Comparison of ENCODE assay signal across 23 cellular contexts in the genomic region with DNA sequence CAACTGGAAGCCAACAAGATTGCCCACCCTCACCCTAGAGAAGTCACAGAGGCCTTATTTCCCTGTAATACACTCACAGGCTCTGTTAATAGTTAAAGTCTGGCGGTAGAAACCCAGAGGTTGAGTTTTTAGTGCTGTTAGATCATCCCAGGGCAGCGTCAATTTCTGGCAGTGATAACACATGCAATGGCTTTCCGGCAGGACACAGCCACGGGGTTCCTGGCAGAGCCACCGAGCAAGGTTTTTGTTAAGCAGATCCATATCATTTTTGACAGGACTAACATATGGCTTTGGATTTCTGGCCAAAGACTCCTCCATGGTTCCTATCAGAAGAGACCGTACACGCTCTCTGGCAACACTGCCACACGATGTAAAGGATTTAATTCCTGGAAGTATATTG.
"Had no signal": no experiment of that assay in that cellular context is flagged by ENCODE, and none has a peak within 500 bp of the region (broad histone marks: within the 10 kb centered on the region; RNA-seq: fewer than 3 reads in every experiment).

No MANE protein-coding gene starts in this region.

- H3K27ac Mint-ChIP-seq: activated CD4-positive, alpha-beta T cell treated with anti-CD3 and anti-CD28 coated beads for 36 hours; activated naive CD8-positive, alpha-beta T cell treated with anti-CD3 and anti-CD28 coated beads, Interleukin-2, amount 10 ng/mL, durations not matched to agents 7 days and 5 days; activated T-helper 1 cell treated with anti-CD3 and anti-CD28 coated beads, Interleukin-12 subunit alpha, Interleukin-12 subunit beta, Interleukin-2, Interleukin-4 antibody, amounts not matched to agents 30 ng/mL and 10 ng/mL and 1 ng/mL, durations not matched to agents 14 hours and 24 hours and 36 hours; dendritic cell treated with granulocyte-macrophage colony-stimulating factor and Interleukin-4, amounts not matched to agents 40 ng/mL and 50 ng/mL, for 4 days; stimulated activated naive CD8-positive, alpha-beta T cell treated with anti-CD3 and anti-CD28 coated beads, Interleukin-15, amount 100 ng/mL, for 72 hours; T-helper 2 cell treated with Interferon-gamma antibody and Interleukin-4, amounts not matched to agents 5 μg/mL and 100 μg/mL, for 36 hours; WTC11 had no signal

- H3K4me3 ChIP-seq: body of pancreas, esophagus muscularis mucosa, lung, right atrium auricular region, suprapubic skin, vagina had no signal

- H3K27me3 Mint-ChIP-seq: activated CD4-positive, alpha-beta T cell treated with anti-CD3 and anti-CD28 coated beads for 36 hours; activated naive CD8-positive, alpha-beta T cell treated with anti-CD3 and anti-CD28 coated beads, Interleukin-2, amount 10 ng/mL, durations not matched to agents 7 days and 5 days; dendritic cell treated with granulocyte-macrophage colony-stimulating factor and Interleukin-4, amounts not matched to agents 40 ng/mL and 50 ng/mL, for 4 days; stimulated activated naive CD8-positive, alpha-beta T cell treated with anti-CD3 and anti-CD28 coated beads, Interleukin-15, amount 100 ng/mL, for 72 hours had no signal

- H3K4me1 ChIP-seq: body of pancreas, esophagus muscularis mucosa, right atrium auricular region, suprapubic skin, vagina had no signal

- H3K4me1 Mint-ChIP-seq: activated CD4-positive, alpha-beta T cell treated with anti-CD3 and anti-CD28 coated beads for 36 hours; activated naive CD8-positive, alpha-beta T cell treated with anti-CD3 and anti-CD28 coated beads, Interleukin-2, amount 10 ng/mL, durations not matched to agents 7 days and 5 days; stimulated activated naive CD8-positive, alpha-beta T cell treated with anti-CD3 and anti-CD28 coated beads, Interleukin-15, amount 100 ng/mL, for 72 hours had no signal

- H3K9me3 Mint-ChIP-seq: activated naive CD8-positive, alpha-beta T cell treated with anti-CD3 and anti-CD28 coated beads, Interleukin-2, amount 10 ng/mL, durations not matched to agents 7 days and 5 days; activated T-helper 1 cell treated with anti-CD3 and anti-CD28 coated beads, Interleukin-12 subunit alpha, Interleukin-12 subunit beta, Interleukin-2, Interleukin-4 antibody, amounts not matched to agents 30 ng/mL and 10 ng/mL and 1 ng/mL, durations not matched to agents 14 hours and 24 hours and 36 hours; dendritic cell treated with granulocyte-macrophage colony-stimulating factor and Interleukin-4, amounts not matched to agents 40 ng/mL and 50 ng/mL, for 4 days; mesothelial cell of epicardium; WTC11 had no signal

- H3K27me3 ChIP-seq: body of pancreas, esophagus muscularis mucosa, right atrium auricular region, suprapubic skin, vagina had no signal

- H3K27ac ChIP-seq: body of pancreas, esophagus muscularis mucosa, right atrium auricular region, suprapubic skin, vagina had no signal

- H3K4me3 Mint-ChIP-seq: activated CD4-positive, alpha-beta T cell treated with anti-CD3 and anti-CD28 coated beads for 36 hours; activated naive CD8-positive, alpha-beta T cell treated with anti-CD3 and anti-CD28 coated beads, Interleukin-2, amount 10 ng/mL, durations not matched to agents 7 days and 5 days; activated T-helper 1 cell treated with anti-CD3 and anti-CD28 coated beads, Interleukin-12 subunit alpha, Interleukin-12 subunit beta, Interleukin-2, Interleukin-4 antibody, amounts not matched to agents 30 ng/mL and 10 ng/mL and 1 ng/mL, durations not matched to agents 14 hours and 24 hours and 36 hours; dendritic cell treated with granulocyte-macrophage colony-stimulating factor and Interleukin-4, amounts not matched to agents 40 ng/mL and 50 ng/mL, for 4 days; mesothelial cell of epicardium; stimulated activated naive CD8-positive, alpha-beta T cell treated with anti-CD3 and anti-CD28 coated beads, Interleukin-15, amount 100 ng/mL, for 72 hours; T-helper 2 cell treated with Interferon-gamma antibody and Interleukin-4, amounts not matched to agents 5 μg/mL and 100 μg/mL, for 36 hours; WTC11 had no signal

- H3K36me3 Mint-ChIP-seq: activated naive CD8-positive, alpha-beta T cell treated with anti-CD3 and anti-CD28 coated beads, Interleukin-2, amount 10 ng/mL, durations not matched to agents 7 days and 5 days; mesothelial cell of epicardium; WTC11 had no signal

- H3K9me3 ChIP-seq: body of pancreas, esophagus muscularis mucosa, right atrium auricular region, suprapubic skin, vagina had no signal

- DNase-seq: activated CD4-positive, alpha-beta T cell treated with anti-CD3 and anti-CD28 coated beads for 36 hours; activated CD4-positive, alpha-beta T cell treated with anti-CD3 and anti-CD28 coated beads, Interleukin-2, amount 50 U/mL, for 48 hours; activated naive CD4-positive, alpha-beta T cell; activated naive CD8-positive, alpha-beta T cell treated with anti-CD3 and anti-CD28 coated beads, Interleukin-2, amount 10 ng/mL, durations not matched to agents 7 days and 5 days; activated T-cell treated with anti-CD3 and anti-CD28 coated beads for 4 hours; body of pancreas; central memory CD4-positive, alpha-beta T cell; effector CD8-positive, alpha-beta T cell; occipital lobe; stimulated activated CD4-positive, alpha-beta T cell treated with anti-CD3 and anti-CD28 coated beads, Interleukin-15, amount 100 ng/mL, for 24 hours; stimulated activated CD4-positive, alpha-beta T cell treated with anti-CD3 and anti-CD28 coated beads, Interleukin-2, amount 100 ng/mL, for 48 hours; stimulated activated naive CD8-positive, alpha-beta T cell treated with anti-CD3 and anti-CD28 coated beads, Interleukin-15, amount 100 ng/mL, for 72 hours; trophoblast cell had no signal

- H3K36me3 ChIP-seq: esophagus muscularis mucosa, right atrium auricular region, suprapubic skin, vagina had no signal
